14 cellular contexts compared by ENCODE assay signal in genomic region chr12:8789341-8790013, GRCh38. TPM values are rescaled to one million over a fixed set of nuclear protein-coding genes. Genes with fewer than 3 reads are reported as not detected.
DNase-seq lines count a peak whose midpoint lies in the region; ATAC-seq and TF ChIP-seq lines count a peak whose summit lies in the region.
"Not testable (repeated sequence)": the region's sequence is repeated elsewhere in the genome, so short reads cannot be mapped to it uniquely, and the experiment has no call there.
"Had no signal": no experiment of that assay in that cellular context is flagged by ENCODE, and none has a peak within 500 bp of the region (broad histone marks: within the 10 kb centered on the region; RNA-seq: fewer than 3 reads in every experiment).

No MANE protein-coding gene starts in this region.

- not testable (repeated sequence) for ATAC-seq in WTC11; thoracic aorta (ENCODE audit: insufficient number of reproducible peaks, low FRiP score, low read depth)

- H3K9me3 ChIP-seq in HUES48 (ENCODE audit: control insufficient read depth, insufficient read depth, low read length) = peaks cover 22% of the 10 kb centered on the region
- not testable (repeated sequence) for H3K9me3 ChIP-seq in ectodermal cell (ENCODE audit: control insufficient read depth, low read length); iPS DF 6.9 (ENCODE audit: control insufficient read depth, insufficient read depth, low read length); mesodermal cell (ENCODE audit: control insufficient read depth, low read length); neural progenitor cell (ENCODE audit: low read depth); thoracic aorta

- H3K9me3 Mint-ChIP-seq in WTC11 = peaks cover 30% of the 10 kb centered on the region
- not testable (repeated sequence) for H3K9me3 Mint-ChIP-seq in activated T-helper 2 cell treated with anti-CD3 and anti-CD28 coated beads, Interferon-gamma antibody, Interleukin-2, Interleukin-4, amounts not matched to agents 10 μg/mL and 5 μg/mL and 100 μg/mL, durations not matched to agents 14 hours and 24 hours and 36 hours
- H3K9me3 Mint-ChIP-seq in neural progenitor cell = peaks cover 18% of the 10 kb centered on the region

- H3K27ac ChIP-seq in HUES48 (ENCODE audit: low read depth, low read length) = peak overlapping the region; percentile 91
- not testable (repeated sequence) for H3K27ac ChIP-seq in ectodermal cell (ENCODE audit: insufficient read depth, low read depth, low read length, poor library complexity, severe bottlenecking); iPS DF 6.9 (ENCODE audit: low read length); mesodermal cell (ENCODE audit: low read depth, low read length, severe bottlenecking); neural progenitor cell; thoracic aorta

- H3K4me3 ChIP-seq in HUES48 (ENCODE audit: low read depth, low read length) (peak overlapping the region; percentile 97), ectodermal cell (ENCODE audit: insufficient read depth, low read depth, low read length) (peak overlapping the region; percentile 45), iPS DF 6.9 (ENCODE audit: low read length) (peak overlapping the region; percentile 60), mesodermal cell (ENCODE audit: extremely low read depth, insufficient read depth, low read length, poor library complexity, severe bottlenecking) (peak overlapping the region; percentile 51), neural progenitor cell (peak overlapping the region; percentile 65), thoracic aorta (peak overlapping the region; percentile 55)

- TF ChIP-seq CTCF in WTC11 (IDR thresholded peaks at IDR 0.05); neural progenitor cell (IDR thresholded peaks at IDR 0.05); thoracic aorta (IDR thresholded peaks at IDR 0.05): not testable (repeated sequence)

- peak overlapping the region; percentile 98 for H3K27ac Mint-ChIP-seq in WTC11
- not testable (repeated sequence) for H3K27ac Mint-ChIP-seq in activated T-helper 2 cell treated with anti-CD3 and anti-CD28 coated beads, Interferon-gamma antibody, Interleukin-2, Interleukin-4, amounts not matched to agents 10 μg/mL and 5 μg/mL and 100 μg/mL, durations not matched to agents 14 hours and 24 hours and 36 hours; neural progenitor cell

- not testable (repeated sequence) for DNase-seq in WTC11 (ENCODE audit: low spot score); activated T-helper 2 cell treated with anti-CD3 and anti-CD28 coated beads, Interferon-gamma antibody, Interleukin-2, Interleukin-4, amounts not matched to agents 10 μg/mL and 5 μg/mL and 100 μg/mL, durations not matched to agents 14 hours and 24 hours and 36 hours (ENCODE audit: low spot score); iPS DF 6.9 (ENCODE audit: low read depth, low spot score); thoracic aorta (ENCODE audit: low spot score)
- peak; percentile 7 for DNase-seq in neural progenitor cell (ENCODE audit: low spot score)

- H3K36me3 ChIP-seq in HUES48 (ENCODE audit: control insufficient read depth, insufficient read depth, low read length) (peaks cover 36% of the 10 kb centered on the region), iPS DF 6.9 (ENCODE audit: control insufficient read depth, insufficient read depth, low read length) (peaks cover 12% of the 10 kb centered on the region), mesodermal cell (ENCODE audit: control insufficient read depth, insufficient read depth, low read length) (peaks cover 22% of the 10 kb centered on the region)
- not testable (repeated sequence) for H3K36me3 ChIP-seq in ectodermal cell (ENCODE audit: control insufficient read depth, insufficient read depth, low read length); neural progenitor cell; thoracic aorta

- H2AFZ ChIP-seq in neural progenitor cell (replicated peaks) = peak overlapping the region; percentile 48

- not testable (repeated sequence) for H3K27me3 Mint-ChIP-seq in WTC11 (ENCODE audit: low read depth); activated T-helper 2 cell treated with anti-CD3 and anti-CD28 coated beads, Interferon-gamma antibody, Interleukin-2, Interleukin-4, amounts not matched to agents 10 μg/mL and 5 μg/mL and 100 μg/mL, durations not matched to agents 14 hours and 24 hours and 36 hours (ENCODE audit: low read depth); neural progenitor cell (ENCODE audit: insufficient read depth, low read depth)

- peak overlapping the region; percentile 90 for H3K9ac ChIP-seq in HUES48 (ENCODE audit: low read depth, low read length)
- H3K9ac ChIP-seq in neural progenitor cell = not testable (repeated sequence)

- WGBS in ectodermal cell, 2 experiments = 15 to 17% methylated on average over 13 of the region's 13 CpGs
- WGBS in iPS DF 6.9 (ENCODE audit: insufficient coverage, insufficient read length) = no CpG with 5 or more reads among the region's 13 CpGs
- 17 to 22% methylated on average over 5 to 8 of the region's 13 CpGs for WGBS in mesodermal cell (ENCODE audit: insufficient coverage in 2 of 2), 2 experiments

- H3K4me1 Mint-ChIP-seq in WTC11 = peaks cover 33% of the 10 kb centered on the region
- not testable (repeated sequence) for H3K4me1 Mint-ChIP-seq in activated T-helper 2 cell treated with anti-CD3 and anti-CD28 coated beads, Interferon-gamma antibody, Interleukin-2, Interleukin-4, amounts not matched to agents 10 μg/mL and 5 μg/mL and 100 μg/mL, durations not matched to agents 14 hours and 24 hours and 36 hours (ENCODE audit: low read depth); neural progenitor cell

- peaks cover 82% of the 10 kb centered on the region for H3K36me3 Mint-ChIP-seq in WTC11
- H3K36me3 Mint-ChIP-seq in activated T-helper 2 cell treated with anti-CD3 and anti-CD28 coated beads, Interferon-gamma antibody, Interleukin-2, Interleukin-4, amounts not matched to agents 10 μg/mL and 5 μg/mL and 100 μg/mL, durations not matched to agents 14 hours and 24 hours and 36 hours (ENCODE audit: low read depth); neural progenitor cell: not testable (repeated sequence)

- intact Hi-C loops in activated T-helper 2 cell treated with anti-CD3 and anti-CD28 coated beads, Interferon-gamma antibody, Interleukin-2, Interleukin-4, amounts not matched to agents 10 μg/mL and 5 μg/mL and 100 μg/mL, durations not matched to agents 14 hours and 24 hours and 36 hours (cut with micrococcal nuclease) = not testable (repeated sequence)

- H3K4me3 Mint-ChIP-seq in WTC11 (peak overlapping the region; percentile 99), neural progenitor cell (peak overlapping the region; percentile 83)
- H3K4me3 Mint-ChIP-seq in activated T-helper 2 cell treated with anti-CD3 and anti-CD28 coated beads, Interferon-gamma antibody, Interleukin-2, Interleukin-4, amounts not matched to agents 10 μg/mL and 5 μg/mL and 100 μg/mL, durations not matched to agents 14 hours and 24 hours and 36 hours (ENCODE audit: low read depth) = peak overlapping the region; percentile 61

- H3K27me3 ChIP-seq in HUES48 (ENCODE audit: control insufficient read depth, insufficient read depth, low read length); ectodermal cell (ENCODE audit: control insufficient read depth, insufficient read depth, low read length, poor library complexity, severe bottlenecking); iPS DF 6.9 (ENCODE audit: control insufficient read depth, insufficient read depth, low read length); neural progenitor cell; thoracic aorta (replicated peaks; ENCODE audit: insufficient read depth): not testable (repeated sequence)

- CTCF ChIA-PET in WTC11 (lab: Charles Lee) = interaction anchor here (1.7 kb wide), 1 partner anchor 34 kb away, joined by 4 read pairs; no protein-coding TSS in a partner anchor

- peaks cover 40% of the 10 kb centered on the region for H3K79me2 ChIP-seq in neural progenitor cell (ENCODE audit: low read depth)

- peak overlapping the region; percentile 78 for H3K4me2 ChIP-seq in neural progenitor cell

- H3K4me1 ChIP-seq in HUES48 (ENCODE audit: control insufficient read depth, insufficient read depth, low read length); ectodermal cell (ENCODE audit: control insufficient read depth, insufficient read depth, low read length); iPS DF 6.9 (ENCODE audit: control insufficient read depth, insufficient read depth, low read length); mesodermal cell (ENCODE audit: control insufficient read depth, insufficient read depth, low read length, poor library complexity, severe bottlenecking); neural progenitor cell; thoracic aorta (ENCODE audit: control insufficient read depth in 1 of 2, low read depth in 2 of 2): not testable (repeated sequence)

- POLR2A ChIA-PET in WTC11 (lab: Charles Lee) = not testable (repeated sequence)

- not testable (repeated sequence) for H3F3A ChIP-seq in neural progenitor cell (ENCODE audit: low read depth)

- not testable (repeated sequence) for H4K20me1 ChIP-seq in neural progenitor cell (ENCODE audit: low read depth)

TF ChIP-seq in WTC11, 78 proteins besides CTCF, POLR2A, EP300 and RAD21 (continues in another document):
- TF ChIP-seq SMAD4 (CRISPR knock-in tag; IDR thresholded peaks at IDR 0.05) = 0 out of 2 replicates have a peak, but pooled peaks have one; percentile 40
- 0 out of 2 replicates have a peak, but pooled peaks have one; percentile 52 for TF ChIP-seq TP53 (CRISPR knock-in tag; IDR thresholded peaks at IDR 0.05)

RNA-seq across cellular contexts. Expression of gene A2ML1, which starts 32.9 kb away (rescaled TPM):
- total RNA-seq in WTC11 (2021) (9.1 to 11.5 TPM (median 10.5 TPM) in 3 replicates), neural progenitor cell (ENCODE audit: low replicate concordance) (0.15 and 0.43 TPM in 2 replicates), thoracic aorta (under 1 TPM in 1 of 2 donors, not detected in 1; 0.27 TPM)
- not detected in 2 replicates for total RNA-seq in activated T-helper 2 cell treated with anti-CD3 and anti-CD28 coated beads, Interferon-gamma antibody, Interleukin-2, Interleukin-4, amounts not matched to agents 10 μg/mL and 5 μg/mL and 100 μg/mL, durations not matched to agents 14 hours and 24 hours and 36 hours
- polyA plus RNA-seq in ectodermal cell (2013, experiment 1 of 4) = 0.28 TPM
- polyA plus RNA-seq in ectodermal cell (2013, experiment 2 of 4) = 0.20 TPM
- not detected for polyA plus RNA-seq in ectodermal cell (2013, experiment 3 of 4)
- polyA plus RNA-seq in ectodermal cell (2013, experiment 4 of 4) = 0.16 TPM
- polyA plus RNA-seq in mesodermal cell (2013, experiment 1 of 2) = not detected
- polyA plus RNA-seq in mesodermal cell (2013, experiment 2 of 2) = not detected
- total RNA-seq: Caco-2, GM23248, HepG2, M059J, RPMI7951 had no signal
- polyA plus RNA-seq: CD14-positive monocyte, GM23248, HepG2 had no signal

Comparison
In these comparisons a context has a peak if more than half of its experiments do, and no peak if none do; other contexts are left out.
1. H3K4me3 ChIP-seq: peak in every context shown above with its lines; median percentile 97 in HUES48; 65 in neural progenitor cell; 60 in iPS DF 6.9; 55 in thoracic aorta; 51 in mesodermal cell; 45 in ectodermal cell.